ENCODE assay signal across 25 cellular contexts in the genomic region with DNA sequence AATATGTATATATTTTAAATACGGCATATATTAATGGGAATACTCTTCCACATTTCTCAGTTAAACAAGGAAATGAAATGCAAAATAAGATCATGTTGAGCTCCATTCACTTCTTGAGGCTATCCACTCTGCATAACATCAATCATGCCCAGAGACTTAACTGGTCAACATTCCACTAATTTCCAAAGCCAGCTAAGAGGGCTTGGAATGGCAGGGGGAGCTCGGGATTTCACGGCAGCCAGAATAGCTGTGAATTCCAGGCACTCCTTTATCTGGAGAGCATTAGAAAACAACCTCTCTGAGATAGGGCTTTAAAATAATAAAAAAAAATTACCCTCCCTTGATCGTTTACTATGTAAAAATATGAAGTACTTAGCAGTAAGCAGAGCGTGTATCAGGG.
A peak's percentile ranks its signal among the peaks of the same experiment; 100 is the strongest.
DNase-seq lines count a peak whose midpoint lies in the region; ATAC-seq and TF ChIP-seq lines count a peak whose summit lies in the region.
"Had no signal": no experiment of that assay in that cellular context is flagged by ENCODE, and none has a peak within 500 bp of the region (broad histone marks: within the 10 kb centered on the region; RNA-seq: fewer than 3 reads in every experiment).

No MANE protein-coding gene starts in this region.

- peaks cover 43% of the 10 kb centered on the region for H3K4me1 ChIP-seq in HUES48 (ENCODE audit: control insufficient read depth, insufficient read depth, low read length)
- peaks cover 55% of the 10 kb centered on the region for H3K4me1 ChIP-seq in ectodermal cell (ENCODE audit: control insufficient read depth, insufficient read depth, low read length)
- H3K4me1 ChIP-seq in lower lobe of right lung = no peaks in the 10 kb centered on the region
- H3K4me1 ChIP-seq in MM.1S (ENCODE audit: low read length) = no peaks in the 10 kb centered on the region
- H3K4me1 ChIP-seq: pancreas, transverse colon had no signal

- intact Hi-C loops in lower lobe of right lung (cut with DNase I) = no loop called here

- H3K4me3 ChIP-seq in HUES48 (ENCODE audit: low read depth, low read length) (no peak overlapping the region), ectodermal cell (ENCODE audit: insufficient read depth, low read depth, low read length) (no peak overlapping the region), lower lobe of right lung (no peak overlapping the region), retinal pigment epithelial cell (ENCODE audit: low read length) (no peak overlapping the region), WERI-Rb-1 (ENCODE audit: low read depth, low read length) (no peak overlapping the region), MM.1S (ENCODE audit: low read length) (no peak overlapping the region)
- H3K4me3 ChIP-seq: pancreas, transverse colon had no signal

- 8 to 44% methylated on average over 2 to 4 of the region's 5 CpGs for WGBS in ectodermal cell, 2 experiments

- peaks cover 23% of the 10 kb centered on the region for H3K36me3 ChIP-seq in HUES48 (ENCODE audit: control insufficient read depth, insufficient read depth, low read length)
- peaks cover 4% of the 10 kb centered on the region for H3K36me3 ChIP-seq in ectodermal cell (ENCODE audit: control insufficient read depth, insufficient read depth, low read length)
- H3K36me3 ChIP-seq in lower lobe of right lung = peaks cover 84% of the 10 kb centered on the region
- peaks cover 69% of the 10 kb centered on the region for H3K36me3 ChIP-seq in WERI-Rb-1
- H3K36me3 ChIP-seq in MM.1S (replicated peaks; ENCODE audit: insufficient read depth, low read length) = no peaks in the 10 kb centered on the region

- TF ChIP-seq CTCF in lower lobe of right lung (IDR thresholded peaks at IDR 0.05) (no peak), retinal pigment epithelial cell (conservative IDR thresholded peaks at IDR 0.05; ENCODE audit: low read depth, low read length) (no peak), WERI-Rb-1 (IDR thresholded peaks at IDR 0.05; ENCODE audit: low read depth, low read length) (no peak), MM.1S (IDR thresholded peaks at IDR 0.05; ENCODE audit: low read length) (no peak)

- ATAC-seq in lower lobe of right lung (peak; percentile 55 to 65), HG03139 (IDR thresholded peaks at IDR 0.05; ENCODE audit: unreplicated experiment) (no peak)
- ATAC-seq: left lobe of liver; Right ventricle myocardium inferior; sciatic nerve; stimulated activated naive CD8-positive, alpha-beta T cell treated with anti-CD3 and anti-CD28 coated beads, Interleukin-15, amount 100 ng/mL, for 72 hours had no signal

- H2AFZ ChIP-seq in MM.1S (ENCODE audit: low read length) = no peak overlapping the region

- no peak overlapping the region for H3K4me2 ChIP-seq in MM.1S (ENCODE audit: low read depth, low read length)

- H3K9ac ChIP-seq in HUES48 (ENCODE audit: low read depth, low read length) = no peak overlapping the region
- no peak overlapping the region for H3K9ac ChIP-seq in MM.1S (ENCODE audit: low read length)

- H3K79me2 ChIP-seq in MM.1S (ENCODE audit: low read length) = no peaks in the 10 kb centered on the region

- no peaks in the 10 kb centered on the region for H3K9me2 ChIP-seq in MM.1S (replicated peaks; ENCODE audit: insufficient read depth, low read length)

- H3K27me3 ChIP-seq in HUES48 (ENCODE audit: control insufficient read depth, insufficient read depth, low read length) = no peaks in the 10 kb centered on the region
- H3K27me3 ChIP-seq in ectodermal cell (ENCODE audit: control insufficient read depth, insufficient read depth, low read length, poor library complexity, severe bottlenecking) = no peaks in the 10 kb centered on the region
- no peaks in the 10 kb centered on the region for H3K27me3 ChIP-seq in lower lobe of right lung (ENCODE audit: low read depth)
- H3K27me3 ChIP-seq in WERI-Rb-1 (ENCODE audit: insufficient read depth, low read depth, severe bottlenecking) = no peaks in the 10 kb centered on the region
- H3K27me3 ChIP-seq in MM.1S (replicated peaks; ENCODE audit: insufficient read depth, low read length) = no peaks in the 10 kb centered on the region
- H3K27me3 ChIP-seq: pancreas, transverse colon had no signal

- H3F3A ChIP-seq in MM.1S (ENCODE audit: insufficient read depth, low read length) = no peaks in the 10 kb centered on the region

- DNase-seq in lower lobe of right lung (no peak), retinal pigment epithelial cell (ENCODE audit: low read depth) (peak; percentile 84), WERI-Rb-1 (no peak), MM.1S (no peak), GDM1 (lab: John Stamatoyannopoulos, UW) (no peak)
- DNase-seq: activated B cell treated with CpG ODN at 0.5 μM for 24 hours; activated CD8-positive, alpha-beta memory T cell treated with anti-CD3 and anti-CD28 coated beads, Interleukin-2, amount 50 U/mL, for 4 hours; aorta; caudate nucleus; CD4-positive, alpha-beta T cell; DMS153; H7; NCI-H1092 treated with DMSO at 0.1 percent for 48 hours; NCI-H2029 treated with DMSO at 0.1 percent for 48 hours; stimulated activated naive CD8-positive, alpha-beta T cell treated with anti-CD3 and anti-CD28 coated beads, Interleukin-15, amount 100 ng/mL, for 72 hours; T1000; transverse colon had no signal

- H3K9me3 ChIP-seq in HUES48 (ENCODE audit: control insufficient read depth, insufficient read depth, low read length) (no peaks in the 10 kb centered on the region), ectodermal cell (ENCODE audit: control insufficient read depth, low read length) (no peaks in the 10 kb centered on the region), lower lobe of right lung (no peaks in the 10 kb centered on the region), WERI-Rb-1 (ENCODE audit: severe bottlenecking) (no peaks in the 10 kb centered on the region), MM.1S (replicated peaks; ENCODE audit: insufficient read depth, low read length) (no peaks in the 10 kb centered on the region)
- H3K9me3 ChIP-seq: pancreas, transverse colon had no signal

- no peaks in the 10 kb centered on the region for H4K20me1 ChIP-seq in MM.1S (ENCODE audit: insufficient read depth, low read length)

- peak overlapping the region; percentile 68 for H3K27ac ChIP-seq in HUES48 (ENCODE audit: low read depth, low read length)
- H3K27ac ChIP-seq in ectodermal cell (ENCODE audit: insufficient read depth, low read depth, low read length, poor library complexity, severe bottlenecking) = peak overlapping the region; percentile 81
- H3K27ac ChIP-seq in lower lobe of right lung = peak overlapping the region; percentile 22
- H3K27ac ChIP-seq in WERI-Rb-1 = no peak overlapping the region
- no peak overlapping the region for H3K27ac ChIP-seq in MM.1S (ENCODE audit: low read length)
- H3K27ac ChIP-seq: HL-60, pancreas, transverse colon had no signal

Comparison
In these comparisons a context has a peak if more than half of its experiments do, and no peak if none do; other contexts are left out.
1. H3K27ac ChIP-seq: peak in HUES48 (single experiment), ectodermal cell (single experiment) and lower lobe of right lung (single experiment); none in WERI-Rb-1 (single experiment) and MM.1S (single experiment).